ENCODE assay signal across 28 cellular contexts in genomic region chr3:150504473-150504872, GRCh38.
"Had no signal": no experiment of that assay in that cellular context is flagged by ENCODE, and none has a peak within 500 bp of the region (broad histone marks: within the 10 kb centered on the region; RNA-seq: fewer than 3 reads in every experiment).

No MANE protein-coding gene starts in this region.

- H3K27ac Mint-ChIP-seq: immature natural killer cell; naive thymus-derived CD8-positive, alpha-beta T cell; nephron; stimulated activated memory B cell treated with anti-CD40 and anti-IgM and Interleukin-4, amounts not matched to agents 10 μg/mL and 1 μg/mL and 100 μg/mL, for 72 hours; stimulated activated naive CD8-positive, alpha-beta T cell treated with anti-CD3 and anti-CD28 coated beads, Interleukin-15, amount 100 ng/mL, for 72 hours; type B pancreatic cell had no signal

- H3K4me3 ChIP-seq: heart left ventricle, left lung, lung, psoas muscle, right atrium auricular region, right lobe of liver, tibial nerve, vagina had no signal

- H3K79me2 ChIP-seq: parathyroid adenoma had no signal

- H3K27me3 ChIP-seq: heart left ventricle, left lung, neutrophil, right atrium auricular region, right lobe of liver, tibial nerve, vagina had no signal

- H3K9ac ChIP-seq: parathyroid adenoma had no signal

- H3K9me3 Mint-ChIP-seq: type B pancreatic cell had no signal

- H3K4me1 Mint-ChIP-seq: immature natural killer cell; naive thymus-derived CD8-positive, alpha-beta T cell; nephron had no signal

- ATAC-seq: heart left ventricle; left colon; left lung; naive thymus-derived CD8-positive, alpha-beta T cell; psoas muscle; stimulated activated memory B cell treated with anti-CD40 and anti-IgM and Interleukin-4, amounts not matched to agents 10 μg/mL and 1 μg/mL and 100 μg/mL, for 72 hours; stimulated activated naive CD8-positive, alpha-beta T cell treated with anti-CD3 and anti-CD28 coated beads, Interleukin-15, amount 100 ng/mL, for 72 hours had no signal

- H3K36me3 ChIP-seq: heart left ventricle, left lung, neutrophil, right atrium auricular region, right lobe of liver, tibial nerve, vagina had no signal

- H3K4me1 ChIP-seq: heart left ventricle, left lung, parathyroid adenoma, psoas muscle, right atrium auricular region, right lobe of liver, tibial nerve, vagina had no signal

- H3K27ac ChIP-seq: heart left ventricle, left lung, neutrophil, parathyroid adenoma, psoas muscle, right atrium auricular region, right lobe of liver, tibial nerve, vagina had no signal

- H2AFZ ChIP-seq: parathyroid adenoma had no signal

- FAIRE-seq: islet of Langerhans, kidney had no signal

- H3K4me3 Mint-ChIP-seq: immature natural killer cell; naive thymus-derived CD8-positive, alpha-beta T cell; nephron; neural crest cell; stimulated activated memory B cell treated with anti-CD40 and anti-IgM and Interleukin-4, amounts not matched to agents 10 μg/mL and 1 μg/mL and 100 μg/mL, for 72 hours; stimulated activated naive CD8-positive, alpha-beta T cell treated with anti-CD3 and anti-CD28 coated beads, Interleukin-15, amount 100 ng/mL, for 72 hours; type B pancreatic cell had no signal

- H3K9me3 ChIP-seq: psoas muscle, right atrium auricular region, right lobe of liver, vagina had no signal

- DNase-seq: heart left ventricle; hypothalamus; immature natural killer cell; kidney; left colon; left lung; midbrain; naive thymus-derived CD8-positive, alpha-beta T cell; occipital lobe; psoas muscle; right lobe of liver; stimulated activated CD4-positive, alpha-beta T cell treated with anti-CD3 and anti-CD28 coated beads, Interleukin-12 subunit alpha, Interleukin-12 subunit beta, amount 100 ng/mL, for 4 hours; stimulated activated CD4-positive, alpha-beta T cell treated with anti-CD3 and anti-CD28 coated beads, Interleukin-15, amount 100 ng/mL, for 24 hours; stimulated activated CD4-positive, alpha-beta T cell treated with anti-CD3 and anti-CD28 coated beads, Interleukin-4, amount 100 ng/mL, for 24 hours; stimulated activated naive CD4-positive, alpha-beta T cell treated with Interleukin-2 at 50 U/mL for 16 hours; stimulated activated naive CD8-positive, alpha-beta T cell treated with anti-CD3 and anti-CD28 coated beads, Interleukin-15, amount 100 ng/mL, for 72 hours; substantia nigra had no signal
